ENCODE assay signal across 11 cellular contexts in the genomic region with DNA sequence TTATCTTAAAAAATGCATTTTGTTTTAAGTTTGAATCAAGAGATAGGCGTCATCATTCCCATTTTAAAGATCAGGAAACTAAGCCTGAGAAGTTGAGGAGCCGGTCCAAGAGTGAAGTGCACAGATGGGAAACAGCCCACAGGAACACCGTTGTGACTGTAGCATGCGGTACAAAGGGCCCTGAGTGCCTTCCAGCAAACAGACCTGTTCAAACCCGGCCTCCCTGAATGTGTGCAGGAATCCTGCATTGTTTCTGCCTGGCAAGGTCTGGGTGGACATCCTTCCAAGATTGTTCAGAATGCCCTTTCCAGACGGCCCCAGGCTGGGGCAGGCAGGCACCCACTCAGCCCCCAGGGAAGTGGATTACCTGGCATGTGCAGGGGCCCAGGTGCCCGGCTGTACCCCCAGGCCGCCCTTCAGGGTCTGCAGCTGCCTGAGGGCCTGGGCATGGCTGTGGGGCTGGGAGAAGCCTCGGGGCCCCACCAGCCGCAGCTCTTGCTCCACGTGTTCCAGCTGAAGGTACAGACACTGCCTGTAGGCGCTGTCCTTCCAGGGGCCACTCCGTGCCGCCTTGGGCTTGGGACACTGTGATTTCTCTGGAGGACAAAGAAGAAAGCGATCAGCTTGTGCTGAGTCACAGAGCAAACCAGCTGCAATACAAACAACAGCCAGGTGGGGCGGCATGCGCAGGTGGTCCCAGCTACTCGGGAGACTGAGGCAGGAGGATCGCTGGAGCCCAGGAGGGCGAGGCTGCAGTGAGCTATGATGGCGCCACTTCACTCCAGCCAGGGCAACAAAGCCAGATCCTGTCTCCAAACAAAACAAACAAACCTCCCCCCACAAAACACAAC. TPM values are rescaled to one million over a fixed set of nuclear protein-coding genes. Genes with fewer than 3 reads are reported as not detected.
DNase-seq lines count a peak whose midpoint lies in the region; ATAC-seq and TF ChIP-seq lines count a peak whose summit lies in the region.
"Had no signal": no experiment of that assay in that cellular context is flagged by ENCODE, and none has a peak within 500 bp of the region (broad histone marks: within the 10 kb centered on the region; RNA-seq: fewer than 3 reads in every experiment).

No MANE protein-coding gene starts in this region.

- intact Hi-C loops in Panc1 (cut with micrococcal nuclease; ENCODE audit: unreplicated experiment) (no loop called here), gastrocnemius medialis (cut with DNase I; ENCODE audit: low total_unique reads) (no loop called here)

- TF ChIP-seq CTCF in GM10266 (IDR thresholded peaks at IDR 0.05; ENCODE audit: control insufficient read depth, insufficient read depth, low read depth, missing control alignments) (peak; percentile 26), Panc1 (IDR thresholded peaks at IDR 0.05) (peak; percentile 73), gastrocnemius medialis (IDR thresholded peaks at IDR 0.05 in 4 of 5, conservative IDR thresholded peaks at IDR 0.05 in 1 of 5) (no peak)

- no peaks in the 10 kb centered on the region for H3K27me3 ChIP-seq in Panc1 (ENCODE audit: control insufficient read depth, insufficient read depth, low read length)
- H3K27me3 ChIP-seq in gastrocnemius medialis = no peaks in the 10 kb centered on the region
- H3K27me3 ChIP-seq: upper lobe of left lung had no signal

- TF ChIP-seq POLR2A in gastrocnemius medialis (IDR thresholded peaks at IDR 0.05) = no peak

- peak overlapping the region; percentile 7; the same call in 1 of the 2 replicates for H3K27ac ChIP-seq in Panc1 (ENCODE audit: low read length)
- no peak overlapping the region for H3K27ac ChIP-seq in gastrocnemius medialis
- H3K27ac ChIP-seq: upper lobe of left lung had no signal

- no peak overlapping the region for H3K4me3 ChIP-seq in Panc1 (ENCODE audit: low read depth in 2 of 2, low read length in 2 of 2)
- no peak overlapping the region for H3K4me3 ChIP-seq in gastrocnemius medialis
- H3K4me3 ChIP-seq: upper lobe of left lung had no signal

- ATAC-seq in Panc1 (peak; percentile 51), GM18519 (IDR thresholded peaks at IDR 0.05; ENCODE audit: low FRiP score, unreplicated experiment) (no peak), gastrocnemius medialis (no peak)
- ATAC-seq: activated T-helper 17 cell treated with anti-CD3 and anti-CD28 coated beads, Interleukin-2, amount 50 U/mL, for 72 hours had no signal

- POLR2A ChIA-PET in Panc1 (lab: Charles Lee) = interaction anchor here (0.5 kb wide), 1 partner anchor 144 kb away, joined by 3 read pairs; no protein-coding TSS in a partner anchor

- peak; percentile 15 for DNase-seq in ACHN
- no peak for DNase-seq in GM10266 (ENCODE audit: extremely low spot score)
- no peak for DNase-seq in Panc1 (ENCODE audit: low read depth, low spot score)
- peak; percentile 51 for DNase-seq in iPS DF 4.7 (ENCODE audit: extremely low read depth, low spot score)
- DNase-seq in germinal center (ENCODE audit: low spot score) = no peak
- no peak for DNase-seq in gastrocnemius medialis
- no peak for DNase-seq in SIG-M5 (lab: John Stamatoyannopoulos, UW)
- DNase-seq: cortex of kidney had no signal

- H3K4me1 ChIP-seq in Panc1 (ENCODE audit: control insufficient read depth, insufficient read depth, low read length) (no peaks in the 10 kb centered on the region), gastrocnemius medialis (no peaks in the 10 kb centered on the region)
- H3K4me1 ChIP-seq: upper lobe of left lung had no signal

- CTCF ChIA-PET in Panc1 (lab: Charles Lee) = interaction anchor here (0.6 to 0.7 kb wide), 4 partner anchors 25 to 240 kb away, joined by 3 to 6 read pairs (median 4); no protein-coding TSS in a partner anchor

- in situ Hi-C loops in ACHN (cut with HindIII; ENCODE audit: low pct_ligation_motif_present, low pct_unique_long_range_greater_than_20kb, low sequenced_read_pairs) = no loop called here
- in situ Hi-C loops in Panc1 (cut with HindIII; ENCODE audit: low pct_unique_long_range_greater_than_20kb, low sequenced_read_pairs) = no loop called here
- in situ Hi-C loops in gastrocnemius medialis (cut with MboI; ENCODE audit: low sequenced_read_pairs in 4 of 4) = no loop called here

- BruUV-seq in Panc1 (replicated peaks; lab: Mats Ljungman, UMichigan) = no TSS peak

- H3K36me3 ChIP-seq in Panc1 (ENCODE audit: control insufficient read depth, insufficient read depth, low read length) (no peaks in the 10 kb centered on the region), gastrocnemius medialis (no peaks in the 10 kb centered on the region)
- H3K36me3 ChIP-seq: upper lobe of left lung had no signal

- no peaks in the 10 kb centered on the region for H3K9me3 ChIP-seq in Panc1 (ENCODE audit: control insufficient read depth, insufficient read depth, low read depth, low read length)
- no peaks in the 10 kb centered on the region for H3K9me3 ChIP-seq in gastrocnemius medialis
- H3K9me3 ChIP-seq: upper lobe of left lung had no signal

RNA-seq across cellular contexts. Expression of a gene that starts 45.0 kb away (rescaled TPM):
- total RNA-seq in Panc1 (2021; ENCODE audit: unreplicated experiment) (36.6 TPM), gastrocnemius medialis (10 to 100 TPM; 18.5 to 40.4 (median 30.9) TPM)
- polyA plus RNA-seq in Panc1 (2012; ENCODE audit: insufficient read length) = 21.8 TPM

Comparison
In these comparisons a context has a peak if more than half of its experiments do, and no peak if none do; other contexts are left out.
1. DNase-seq: peak in ACHN (single experiment) and iPS DF 4.7 (single experiment); none in GM10266 (single experiment), Panc1 (single experiment), germinal center (single experiment), gastrocnemius medialis (0 of 2) and SIG-M5 (single experiment).
2. CTCF ChIP-seq: peak in GM10266 (single experiment) and Panc1 (single experiment); none in gastrocnemius medialis (0 of 5).